8 cellular contexts compared by ENCODE assay signal in genomic region chr3:98731720-98732238, GRCh38. TPM values are rescaled to one million over a fixed set of nuclear protein-coding genes. Genes with fewer than 3 reads are reported as not detected.
DNase-seq lines count a peak whose midpoint lies in the region; ATAC-seq, FAIRE-seq and TF ChIP-seq lines count a peak whose summit lies in the region.

No MANE protein-coding gene starts in this region.

- H3K27ac ChIP-seq in A673 (ENCODE audit: low read depth, low read length, poor library complexity, severe bottlenecking) (peak overlapping the region; percentile 66), IMR-90 (ENCODE audit: insufficient read depth, low read length) (no peak overlapping the region), mesendoderm (ENCODE audit: low read depth, low read length) (no peak overlapping the region)

- H3K23ac ChIP-seq in IMR-90 (ENCODE audit: low read depth, low read length) (peak overlapping the region; percentile 94), mesendoderm (ENCODE audit: low read length) (no peak overlapping the region)

- no peak overlapping the region for H4K8ac ChIP-seq in IMR-90 (ENCODE audit: low read depth in 2 of 2, low read length in 2 of 2)
- H4K8ac ChIP-seq in mesendoderm (ENCODE audit: low read depth, low read length): no peak overlapping the region

- H2BK15ac ChIP-seq in IMR-90 (ENCODE audit: low read depth, low read length) (no peak overlapping the region), mesendoderm (replicated peaks; ENCODE audit: low read depth) (no peak overlapping the region)

- DNase-seq in A673 (ENCODE audit: low spot score) (no peak), IMR-90 (no peak), choroid plexus epithelial cell (ENCODE audit: low read depth) (no peak), mesendoderm (no peak), erythroblast (lab: John Stamatoyannopoulos, UW) (no peak), GM19239 (ENCODE audit: insufficient read length, low spot score) (no peak)

- H3K14ac ChIP-seq in IMR-90 (replicated peaks; ENCODE audit: low read depth, low read length): no peak overlapping the region

- TF ChIP-seq RAD21 in IMR-90 (IDR thresholded peaks at IDR 0.05; ENCODE audit: low read length): no peak

- H3K9ac ChIP-seq in IMR-90 (ENCODE audit: low read depth, low read length): peak overlapping the region; percentile 40; the same call in 1 of the 2 replicates
- H3K9ac ChIP-seq in mesendoderm (ENCODE audit: low read length): peak overlapping the region; percentile 77

- intact Hi-C loops in A673 (cut with micrococcal nuclease; ENCODE audit: unreplicated experiment) (no loop called here), IMR-90 (cut with micrococcal nuclease) (loop anchor here (5.0 kb wide), 1 partner anchor 66 kb away; no protein-coding TSS in a partner anchor)

- peaks cover 4 to 6% of the 10 kb centered on the region in 2 experiments; a peak in 1 of 4 replicates for H3K79me1 ChIP-seq in IMR-90 (ENCODE audit: low read depth in 1 of 2, low read length in 2 of 2)
- H3K79me1 ChIP-seq in mesendoderm (ENCODE audit: low read length): peaks cover 6% of the 10 kb centered on the region

- TF ChIP-seq POLR2A in IMR-90 (IDR thresholded peaks at IDR 0.05; ENCODE audit: low read depth, low read length): no peak
- TF ChIP-seq POLR2A in erythroblast (IDR thresholded peaks at IDR 0.05; ENCODE audit: low read length): no peak

- H3K4me3 ChIP-seq in A673 (ENCODE audit: low read depth, low read length, poor library complexity, severe bottlenecking) (peak overlapping the region; percentile 69), IMR-90 (ENCODE audit: insufficient read depth, low read depth, low read length) (peak overlapping the region; percentile 62), choroid plexus epithelial cell (ENCODE audit: low read depth, low read length) (peak overlapping the region; percentile 66), mesendoderm (ENCODE audit: low read length) (peak overlapping the region; percentile 16)

- in situ Hi-C loops in IMR-90 (cut with MboI; ENCODE audit: low sequenced_read_pairs): no loop called here

- no peak overlapping the region for H2AK5ac ChIP-seq in IMR-90 (ENCODE audit: low read depth, low read length)
- H2AK5ac ChIP-seq in mesendoderm (ENCODE audit: low read length): no peak overlapping the region

- no peak overlapping the region for H2AK9ac ChIP-seq in IMR-90 (replicated peaks; ENCODE audit: low read depth, low read length, poor library complexity)

- peaks cover 1% of the 10 kb centered on the region for H3K79me2 ChIP-seq in mesendoderm (ENCODE audit: control insufficient read depth, insufficient read depth, low read length)

- H2BK120ac ChIP-seq in IMR-90 (ENCODE audit: low read depth, low read length): peak overlapping the region; percentile 59; the same call in 1 of the 2 replicates
- no peak overlapping the region for H2BK120ac ChIP-seq in mesendoderm (ENCODE audit: low read depth, low read length)

- H3K9me3 ChIP-seq in A673 (ENCODE audit: low read depth, low read length, poor library complexity, severe bottlenecking): no peaks in the 10 kb centered on the region
- H3K9me3 ChIP-seq in IMR-90 (ENCODE audit: control insufficient read depth, insufficient read depth, low read length): no peaks in the 10 kb centered on the region

- no peaks in the 10 kb centered on the region for H4K20me1 ChIP-seq in IMR-90 (ENCODE audit: insufficient read depth, low read length)

- BruUV-seq in A673 (replicated peaks; lab: Mats Ljungman, UMichigan) (no TSS peak), IMR-90 (replicated peaks; lab: Mats Ljungman, UMichigan) (no TSS peak)

- TF ChIP-seq CTCF in A673 (conservative IDR thresholded peaks at IDR 0.05; ENCODE audit: low read depth, low read length): no peak
- TF ChIP-seq CTCF in IMR-90 (conservative IDR thresholded peaks at IDR 0.05; ENCODE audit: low read depth, low read length): no peak
- no peak for TF ChIP-seq CTCF in choroid plexus epithelial cell (conservative IDR thresholded peaks at IDR 0.05; ENCODE audit: low read depth, low read length)

- no CpG with 5 or more reads among the region's 9 CpGs for WGBS in IMR-90 (ENCODE audit: extremely low coverage in 2 of 2, insufficient read length in 1 of 2), 2 experiments
- WGBS in mesendoderm (ENCODE audit: extremely low coverage, insufficient coverage, low lambda C conversion rate): no CpG with 5 or more reads among the region's 9 CpGs

- peak overlapping the region; percentile 96 for H2AFZ ChIP-seq in IMR-90 (replicated peaks; ENCODE audit: low read length, poor library complexity)

- no peaks in the 10 kb centered on the region for H3K9me1 ChIP-seq in IMR-90 (ENCODE audit: insufficient read depth, low read length)

- CTCF ChIA-PET in A673 (lab: Charles Lee): no interaction called here
- CTCF ChIA-PET in IMR-90 (lab: Yijun Ruan, JAX): interaction anchor here (0.6 to 1.6 kb wide), 2 partner anchors 15 to 130 kb away, joined by 3 to 4 read pairs; no protein-coding TSS in a partner anchor

- FAIRE-seq in GM19239 (lab: Jason Lieb, UNC): no peak

- H4K91ac ChIP-seq in IMR-90 (ENCODE audit: insufficient read depth, low read depth, low read length): no peak overlapping the region

- H3K4ac ChIP-seq in IMR-90 (ENCODE audit: low read depth, low read length) (no peak overlapping the region), mesendoderm (ENCODE audit: low read depth, low read length) (no peak overlapping the region)

- H2BK20ac ChIP-seq in IMR-90 (ENCODE audit: low read depth, low read length): no peak overlapping the region

- H3K4me1 ChIP-seq in A673 (ENCODE audit: insufficient read depth, low read length, poor library complexity, severe bottlenecking): no peaks in the 10 kb centered on the region
- H3K4me1 ChIP-seq in IMR-90 (ENCODE audit: control insufficient read depth, insufficient read depth, low read length): peaks cover 2% of the 10 kb centered on the region
- peaks cover 2% of the 10 kb centered on the region for H3K4me1 ChIP-seq in mesendoderm (ENCODE audit: control insufficient read depth, low read depth, low read length)

- H4K5ac ChIP-seq in IMR-90 (ENCODE audit: low read depth, low read length) (no peak overlapping the region), mesendoderm (ENCODE audit: low read length) (no peak overlapping the region)

- H2BK5ac ChIP-seq in IMR-90 (ENCODE audit: low read depth, low read length, poor library complexity, severe bottlenecking) (no peak overlapping the region), mesendoderm (ENCODE audit: low read length) (no peak overlapping the region)

- H3K18ac ChIP-seq in IMR-90 (ENCODE audit: low read depth, low read length): no peak overlapping the region
- H3K18ac ChIP-seq in mesendoderm (ENCODE audit: low read length): no peak overlapping the region

- H3K27me3 ChIP-seq in A673 (replicated peaks; ENCODE audit: insufficient read depth, low read depth, low read length, poor library complexity) (no peaks in the 10 kb centered on the region), IMR-90 (ENCODE audit: control insufficient read depth, insufficient read depth, low read length) (peaks cover 6% of the 10 kb centered on the region; the same call in 1 of the 2 replicates), mesendoderm (ENCODE audit: insufficient read depth, low read length, poor library complexity) (no peaks in the 10 kb centered on the region)

- no peak overlapping the region for H3K56ac ChIP-seq in IMR-90 (ENCODE audit: extremely low read depth, insufficient read depth, low read length)
- H3K56ac ChIP-seq in mesendoderm (ENCODE audit: low read length): peak overlapping the region; percentile 94

- dilution Hi-C loops in IMR-90 (cut with HindIII; ENCODE audit: low sequenced_read_pairs, unreplicated experiment): no loop called here

- ATAC-seq in IMR-90 (ENCODE audit: low read depth) (no peak), GM18907 (IDR thresholded peaks at IDR 0.05; ENCODE audit: unreplicated experiment) (no peak), GM21515 (IDR thresholded peaks at IDR 0.05; ENCODE audit: unreplicated experiment) (no peak)

- H3K36me3 ChIP-seq in A673 (ENCODE audit: insufficient read depth, low read length, poor library complexity, severe bottlenecking) (no peaks in the 10 kb centered on the region), IMR-90 (ENCODE audit: control insufficient read depth, insufficient read depth, low read length) (no peaks in the 10 kb centered on the region), mesendoderm (ENCODE audit: control insufficient read depth, insufficient read depth, low read length) (no peaks in the 10 kb centered on the region)

- H3K4me2 ChIP-seq in IMR-90 (ENCODE audit: low read depth, low read length): peak overlapping the region; percentile 85
- H3K4me2 ChIP-seq in mesendoderm (ENCODE audit: low read length): peak overlapping the region; percentile 82

- POLR2A ChIA-PET in A673 (lab: Charles Lee; ENCODE audit: low non-redundant PET) (no interaction called here), IMR-90 (lab: Charles Lee; ENCODE audit: unreplicated experiment) (no interaction called here)

TF ChIP-seq in IMR-90, 13 proteins besides CTCF, POLR2A, EP300 and RAD21 (continues in another document):
- TF ChIP-seq MAZ (IDR thresholded peaks at IDR 0.05; ENCODE audit: borderline replicate concordance, low read depth, low read length): no peak
- no peak for TF ChIP-seq BHLHE40 (IDR thresholded peaks at IDR 0.05; ENCODE audit: low read depth, low read length)
- TF ChIP-seq CEBPB (IDR thresholded peaks at IDR 0.05; ENCODE audit: low read depth, low read length): no peak
- TF ChIP-seq, protein P1, sequence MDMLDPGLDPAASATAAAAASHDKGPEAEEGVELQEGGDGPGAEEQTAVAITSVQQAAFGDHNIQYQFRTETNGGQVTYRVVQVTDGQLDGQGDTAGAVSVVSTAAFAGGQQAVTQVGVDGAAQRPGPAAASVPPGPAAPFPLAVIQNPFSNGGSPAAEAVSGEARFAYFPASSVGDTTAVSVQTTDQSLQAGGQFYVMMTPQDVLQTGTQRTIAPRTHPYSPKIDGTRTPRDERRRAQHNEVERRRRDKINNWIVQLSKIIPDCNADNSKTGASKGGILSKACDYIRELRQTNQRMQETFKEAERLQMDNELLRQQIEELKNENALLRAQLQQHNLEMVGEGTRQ (IDR thresholded peaks at IDR 0.05; ENCODE audit: low read depth, low read length): no peak
- TF ChIP-seq RFX5 (IDR thresholded peaks at IDR 0.05; ENCODE audit: low read depth, low read length): no peak
- no peak for TF ChIP-seq SMC3 (IDR thresholded peaks at IDR 0.05; ENCODE audit: low read depth, low read length)
- TF ChIP-seq MXI1 (IDR thresholded peaks at IDR 0.05; ENCODE audit: borderline replicate concordance, low read depth, low read length): no peak
- no peak for TF ChIP-seq NFE2L2 (IDR thresholded peaks at IDR 0.05; ENCODE audit: low read depth, low read length)
- TF ChIP-seq FOS (IDR thresholded peaks at IDR 0.05; ENCODE audit: low read depth, low read length): no peak
- no peak for TF ChIP-seq CHD1 (IDR thresholded peaks at IDR 0.05; ENCODE audit: low read depth, low read length)
- TF ChIP-seq MAFK (IDR thresholded peaks at IDR 0.05; ENCODE audit: low read depth, low read length): no peak

RNA-seq across cellular contexts. Expression of gene ST3GAL6, which starts 31.4 kb away (rescaled TPM):
- total RNA-seq in A673 (2021) (4.8 and 8.2 TPM in 2 replicates), IMR-90 (2012; rRNA removed) (0.36 and 1.4 TPM in 2 replicates)
- 0.83 and 0.99 TPM in 2 replicates for polyA plus RNA-seq in IMR-90 (2012; rRNA removed)
- polyA plus RNA-seq in IMR-90 (2012; cell fraction: cytosol; rRNA removed): 0.20 TPM in 1 of 2 replicates, not detected in the other
- polyA plus RNA-seq in IMR-90 (2012; cell fraction: nucleus; rRNA removed; ENCODE audit: low replicate concordance): 0.09 and 1.2 TPM in 2 replicates
- 2.7 TPM for polyA plus RNA-seq in mesendoderm (2013, experiment 1 of 2)
- 2.6 TPM for polyA plus RNA-seq in mesendoderm (2013, experiment 2 of 2)

Comparison
In these comparisons a context has a peak if more than half of its experiments do, and no peak if none do; other contexts are left out.
1. H3K4me3 ChIP-seq: peak in every context shown above with its lines; median percentile 69 in A673; 66 in choroid plexus epithelial cell; 62 in IMR-90; 16 in mesendoderm.